Comparison of ENCODE assay signal across 18 cellular contexts in genomic region chr16:12225816-12226480, GRCh38.
DNase-seq lines count a peak whose midpoint lies in the region; ATAC-seq and TF ChIP-seq lines count a peak whose summit lies in the region.
"Had no signal": no experiment of that assay in that cellular context is flagged by ENCODE, and none has a peak within 500 bp of the region (broad histone marks: within the 10 kb centered on the region; RNA-seq: fewer than 3 reads in every experiment).

No MANE protein-coding gene starts in this region.

- peaks cover 54% of the 10 kb centered on the region for H3K4me1 Mint-ChIP-seq in HFFc6 (ENCODE audit: low read depth)
- peaks cover 12% of the 10 kb centered on the region for H3K4me1 Mint-ChIP-seq in progenitor cell of endocrine pancreas (ENCODE audit: low read depth)
- H3K4me1 Mint-ChIP-seq in activated CD8-positive, alpha-beta T cell treated with anti-CD3 and anti-CD28 coated beads for 36 hours (ENCODE audit: low read depth): peaks cover 7% of the 10 kb centered on the region

- no peak for DNase-seq in HFFc6
- DNase-seq in NCI-H345 treated with DMSO at 0.1 percent for 48 hours (lab: John Stamatoyannopoulos, UW; ENCODE audit: unreplicated experiment): peak; percentile 14
- DNase-seq in fibroblast of pulmonary artery (ENCODE audit: low read depth): peak; percentile 2
- no peak for DNase-seq in progenitor cell of endocrine pancreas (ENCODE audit: low spot score, unreplicated experiment)
- no peak for DNase-seq in activated CD8-positive, alpha-beta T cell treated with anti-CD3 and anti-CD28 coated beads for 36 hours
- no peak for DNase-seq in inferior parietal cortex (ENCODE audit: extremely low spot score)
- DNase-seq: activated B cell treated with CpG ODN at 0.5 μM for 24 hours; activated naive CD4-positive, alpha-beta T cell treated with anti-CD3 and anti-CD28 coated beads, Interleukin-2, amount 50 U/mL, for 16 hours; activated T-cell treated with anti-CD3 and anti-CD28 coated beads, Interleukin-2, amount 50 U/mL, for 4 hours; effector CD8-positive, alpha-beta T cell; esophagus squamous epithelium; heart left ventricle; left ventricle myocardium superior; MG63; NCI-H510A; stimulated activated CD4-positive, alpha-beta T cell treated with anti-CD3 and anti-CD28 coated beads, Interleukin-12 subunit alpha, Interleukin-12 subunit beta, amount 100 ng/mL, for 4 hours had no signal

- no peak overlapping the region for H3K4me3 ChIP-seq in fibroblast of pulmonary artery (replicated peaks; ENCODE audit: low read depth, low read length)
- H3K4me3 ChIP-seq: esophagus squamous epithelium, heart left ventricle, MG63 had no signal

- TF ChIP-seq CTCF in HFFc6 (IDR thresholded peaks at IDR 0.05): no peak
- no peak for TF ChIP-seq CTCF in fibroblast of pulmonary artery (IDR thresholded peaks at IDR 0.05; ENCODE audit: low read length, missing control alignments)
- no peak for TF ChIP-seq CTCF in progenitor cell of endocrine pancreas (IDR thresholded peaks at IDR 0.05; ENCODE audit: unreplicated experiment)
- TF ChIP-seq CTCF in activated CD8-positive, alpha-beta T cell treated with anti-CD3 and anti-CD28 coated beads for 36 hours (IDR thresholded peaks at IDR 0.05): no peak

- 0 out of 2 replicates have a peak overlapping the region, but pooled peaks have one; percentile 8 for H3K27ac Mint-ChIP-seq in HFFc6
- H3K27ac Mint-ChIP-seq in progenitor cell of endocrine pancreas: peak overlapping the region; percentile 5
- no peak overlapping the region for H3K27ac Mint-ChIP-seq in activated CD8-positive, alpha-beta T cell treated with anti-CD3 and anti-CD28 coated beads for 36 hours
- H3K27ac Mint-ChIP-seq: activated B cell treated with CpG ODN at 0.5 μM for 24 hours had no signal

- POLR2A ChIA-PET in activated CD8-positive, alpha-beta T cell treated with anti-CD3 and anti-CD28 coated beads for 36 hours (lab: Charles Lee): no interaction called here

- H3K4me3 Mint-ChIP-seq in HFFc6 (no peak overlapping the region; the same call in 1 of the 2 replicates), progenitor cell of endocrine pancreas (ENCODE audit: low read depth) (no peak overlapping the region)
- no peak overlapping the region for H3K4me3 Mint-ChIP-seq in activated CD8-positive, alpha-beta T cell treated with anti-CD3 and anti-CD28 coated beads for 36 hours
- H3K4me3 Mint-ChIP-seq: activated B cell treated with CpG ODN at 0.5 μM for 24 hours; activated T-cell treated with anti-CD3 and anti-CD28 coated beads, Interleukin-2, amount 50 U/mL, for 4 hours had no signal

- H3K27me3 Mint-ChIP-seq in HFFc6 (ENCODE audit: insufficient read depth) (no peaks in the 10 kb centered on the region), progenitor cell of endocrine pancreas (no peaks in the 10 kb centered on the region)
- no peaks in the 10 kb centered on the region for H3K27me3 Mint-ChIP-seq in activated CD8-positive, alpha-beta T cell treated with anti-CD3 and anti-CD28 coated beads for 36 hours
- H3K27me3 Mint-ChIP-seq: activated B cell treated with CpG ODN at 0.5 μM for 24 hours had no signal

- H3K9me3 Mint-ChIP-seq in HFFc6 (no peaks in the 10 kb centered on the region), progenitor cell of endocrine pancreas (ENCODE audit: low read depth) (no peaks in the 10 kb centered on the region)
- H3K9me3 Mint-ChIP-seq in activated CD8-positive, alpha-beta T cell treated with anti-CD3 and anti-CD28 coated beads for 36 hours: no peaks in the 10 kb centered on the region
- H3K9me3 Mint-ChIP-seq: activated B cell treated with CpG ODN at 0.5 μM for 24 hours; activated T-cell treated with anti-CD3 and anti-CD28 coated beads, Interleukin-2, amount 50 U/mL, for 4 hours had no signal

- no peak for ATAC-seq in activated CD8-positive, alpha-beta T cell treated with anti-CD3 and anti-CD28 coated beads for 36 hours
- ATAC-seq in GM21825 (IDR thresholded peaks at IDR 0.05; ENCODE audit: unreplicated experiment): no peak
- ATAC-seq: activated T-cell treated with anti-CD3 and anti-CD28 coated beads, Interleukin-2, amount 50 U/mL, for 4 hours; heart left ventricle; left ventricle myocardium superior; SK-N-SH treated with all-trans-retinoic acid at 6 μM for 48 hours had no signal

- H3K36me3 Mint-ChIP-seq in HFFc6 (ENCODE audit: low read depth) (no peaks in the 10 kb centered on the region), progenitor cell of endocrine pancreas (ENCODE audit: insufficient read depth) (no peaks in the 10 kb centered on the region)
- peaks cover 2% of the 10 kb centered on the region for H3K36me3 Mint-ChIP-seq in activated CD8-positive, alpha-beta T cell treated with anti-CD3 and anti-CD28 coated beads for 36 hours (ENCODE audit: low read depth)

- CTCF ChIA-PET in activated CD8-positive, alpha-beta T cell treated with anti-CD3 and anti-CD28 coated beads for 36 hours (lab: Charles Lee): interaction anchor here (2.0 kb wide), 1 partner anchor 131 kb away, joined by 6 read pairs; no protein-coding TSS in a partner anchor

- intact Hi-C loops in activated CD8-positive, alpha-beta T cell treated with anti-CD3 and anti-CD28 coated beads for 36 hours (cut with micrococcal nuclease): no loop called here

Comparison
In these comparisons a context has a peak if more than half of its experiments do, and no peak if none do; other contexts are left out.
1. DNase-seq: peak in NCI-H345 treated with DMSO at 0.1 percent for 48 hours (single experiment) and fibroblast of pulmonary artery (single experiment); none in HFFc6 (single experiment), progenitor cell of endocrine pancreas (single experiment), activated CD8-positive, alpha-beta T cell treated with anti-CD3 and anti-CD28 coated beads for 36 hours (single experiment) and inferior parietal cortex (single experiment).